In the genomic region with DNA sequence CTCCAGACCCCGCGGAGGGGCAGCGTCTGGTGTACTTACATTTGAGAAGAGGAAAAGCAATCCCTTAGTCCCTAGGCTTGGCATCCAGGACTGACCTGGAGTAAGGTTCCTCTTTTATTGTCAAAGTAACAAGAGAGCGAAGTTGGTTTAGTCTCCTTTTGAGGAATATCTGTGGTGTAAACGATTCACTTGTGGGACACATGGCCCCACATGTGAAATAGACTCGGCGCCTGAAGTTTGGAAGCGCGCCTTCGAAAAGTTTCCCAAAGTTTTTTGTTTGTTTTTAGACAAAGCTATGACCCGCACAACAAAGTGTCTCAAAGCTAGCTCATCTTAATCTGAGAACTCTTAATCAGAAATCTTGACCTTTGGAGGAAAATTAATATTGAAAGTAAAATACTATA, we compare ENCODE assay signal across 8 cellular contexts. TPM values are rescaled to one million over a fixed set of nuclear protein-coding genes. Genes with fewer than 3 reads are reported as not detected.
DNase-seq lines count a peak whose midpoint lies in the region; ATAC-seq and TF ChIP-seq lines count a peak whose summit lies in the region.

No MANE protein-coding gene starts in this region.

- TF ChIP-seq POLR2A in right lobe of liver (IDR thresholded peaks at IDR 0.05) (no peak), tibial nerve (IDR thresholded peaks at IDR 0.05) (no peak)

- TF ChIP-seq EP300 in tibial nerve (IDR thresholded peaks at IDR 0.05) = no peak

- POLR2A ChIA-PET in BJ (lab: Charles Lee) = no interaction called here

- in situ Hi-C loops in astrocyte of the cerebellum (cut with HindIII; ENCODE audit: low sequenced_read_pairs) = no loop called here

- 0% methylated on average over 11 of the region's 11 CpGs for WGBS in right lobe of liver (ENCODE audit: insufficient coverage, low coverage, low lambda C conversion rate, missing lambda C conversion rate)
- WGBS in tibial nerve, 2 donors = 2% methylated on average over 8 to 11 of the region's 11 CpGs

- peak in 3 of 4 donors; percentile 4 to 28 (median 10) for ATAC-seq in right lobe of liver
- ATAC-seq in GM18907 (IDR thresholded peaks at IDR 0.05; ENCODE audit: unreplicated experiment) = no peak

- H3K4me3 ChIP-seq in BJ (ENCODE audit: low read depth, low read length) (peak overlapping the region; percentile 82), astrocyte of the cerebellum (ENCODE audit: low read depth, low read length) (peak overlapping the region; percentile 75), right lobe of liver (peak overlapping the region; percentile 85 to 94 (median 87)), tibial nerve (peak overlapping the region; percentile 70 to 93 (median 88))

- DNase-seq in BJ (ENCODE audit: low read depth) = no peak
- DNase-seq in HuH-7.5 (ENCODE audit: low spot score) = peak; percentile 5
- no peak for DNase-seq in astrocyte of the cerebellum (ENCODE audit: low read depth)
- no peak for DNase-seq in right lobe of liver
- DNase-seq in tibial nerve (ENCODE audit: low spot score in 2 of 2) = peak in 1 of 2 donors; percentile 17
- no peak for DNase-seq in NCI-H2196 treated with DMSO at 0.1 percent for 48 hours (lab: John Stamatoyannopoulos, UW; ENCODE audit: unreplicated experiment)
- no peak for DNase-seq in HT-29 (ENCODE audit: low spot score)

- H3K27ac ChIP-seq in right lobe of liver = peak overlapping the region; percentile 67 to 85 (median 79)
- H3K27ac ChIP-seq in tibial nerve = peak overlapping the region; percentile 54 to 94 (median 91)

- CTCF ChIA-PET in BJ (lab: Yijun Ruan, JAX) = no interaction called here

- intact Hi-C loops in right lobe of liver (cut with DNase I) = no loop called here

- H3K4me1 ChIP-seq in right lobe of liver (peaks cover 0 to 14% (median 2%) of the 10 kb centered on the region in 4 donors), tibial nerve (peaks cover 0 to 12% (median 4%) of the 10 kb centered on the region in 4 donors)

- H3K27me3 ChIP-seq in BJ (ENCODE audit: control insufficient read depth, insufficient read depth, low read length) (no peaks in the 10 kb centered on the region), right lobe of liver (no peaks in the 10 kb centered on the region), tibial nerve (no peaks in the 10 kb centered on the region)

- no peaks in the 10 kb centered on the region for H3K9me3 ChIP-seq in right lobe of liver
- H3K9me3 ChIP-seq in tibial nerve = no peaks in the 10 kb centered on the region

- H3K36me3 ChIP-seq in BJ (ENCODE audit: control insufficient read depth, insufficient read depth, low read length) = peaks cover 2% of the 10 kb centered on the region
- H3K36me3 ChIP-seq in right lobe of liver = peaks cover 0 to 19% (median 9%) of the 10 kb centered on the region in 4 donors
- H3K36me3 ChIP-seq in tibial nerve = peaks cover 0 to 61% (median 0%) of the 10 kb centered on the region in 3 donors

- no peak for TF ChIP-seq CTCF in BJ (IDR thresholded peaks at IDR 0.05; ENCODE audit: insufficient read depth, low read depth, low read length)
- TF ChIP-seq CTCF in astrocyte of the cerebellum (IDR thresholded peaks at IDR 0.05; ENCODE audit: low read depth, low read length, missing control alignments) = no peak
- no peak for TF ChIP-seq CTCF in right lobe of liver (IDR thresholded peaks at IDR 0.05)
- no peak for TF ChIP-seq CTCF in tibial nerve (IDR thresholded peaks at IDR 0.05)

RNA-seq across cellular contexts. Expression of a gene that starts 0.7 kb away (rescaled TPM):
- polyA plus RNA-seq in BJ (2011; rRNA removed) = 4.0 and 7.9 TPM in 2 replicates
- 4.9 and 5.6 TPM in 2 replicates for polyA minus RNA-seq in BJ (2011; rRNA and poly(A)+ RNA removed)
- total RNA-seq in right lobe of liver (10 to 100 TPM; 10.1 to 18.3 (median 13.1) TPM), tibial nerve (10 to 100 TPM in 3 of 4 donors, 1 to 10 TPM in 1; 9.9 to 13.8 (median 11.8) TPM)
- 2.8 and 3.1 TPM in 2 replicates for total RNA-seq in HT-29 (2014; rRNA removed; shearing (Covaris generic))

RNA-seq across cellular contexts. Expression of a gene that starts 23.7 kb away (rescaled TPM):
- polyA plus RNA-seq in BJ (2011; rRNA removed) = 28.5 and 87.8 TPM in 2 replicates
- polyA minus RNA-seq in BJ (2011; rRNA and poly(A)+ RNA removed) = 22.5 and 27.6 TPM in 2 replicates
- total RNA-seq in right lobe of liver (10 to 100 TPM; 40.7 to 63.0 (median 51.3) TPM), tibial nerve (10 to 100 TPM; 44.7 to 81.8 (median 68.3) TPM)
- total RNA-seq in HT-29 (2014; rRNA removed; shearing (Covaris generic)) = 52.1 and 56.2 TPM in 2 replicates

RNA-seq across cellular contexts. Expression of a gene that starts 35.4 kb away (rescaled TPM):
- 21.0 and 34.2 TPM in 2 replicates for polyA plus RNA-seq in BJ (2011; rRNA removed)
- polyA minus RNA-seq in BJ (2011; rRNA and poly(A)+ RNA removed) = 6.5 and 7.0 TPM in 2 replicates
- total RNA-seq in right lobe of liver = 100 to 1,000 TPM in 1 of 6 experiments, 10 to 100 TPM in 5; 31.2 to 162 (median 37.9) TPM
- 10 to 100 TPM; 20.3 to 34.3 (median 31.3) TPM for total RNA-seq in tibial nerve
- total RNA-seq in HT-29 (2014; rRNA removed; shearing (Covaris generic)) = 58.8 and 62.2 TPM in 2 replicates
